ENCODE assay signal across 16 cellular contexts in genomic region chr5:163165277-163165676, GRCh38.
"Had no signal": no experiment of that assay in that cellular context is flagged by ENCODE, and none has a peak within 500 bp of the region (broad histone marks: within the 10 kb centered on the region; RNA-seq: fewer than 3 reads in every experiment).

No MANE protein-coding gene starts in this region.

- H3K27me3 ChIP-seq: foreskin keratinocyte, sigmoid colon had no signal

- ATAC-seq: foreskin keratinocyte; left lobe of liver; naive thymus-derived CD4-positive, alpha-beta T cell had no signal

- H3K27ac Mint-ChIP-seq: endodermal cell; naive thymus-derived CD4-positive, alpha-beta T cell had no signal

- H3K36me3 ChIP-seq: sigmoid colon had no signal

- H3K27ac ChIP-seq: coronary artery, foreskin keratinocyte, sigmoid colon, skin epidermis had no signal

- H3K4me3 Mint-ChIP-seq: endodermal cell; naive thymus-derived CD4-positive, alpha-beta T cell had no signal

- H3K27me3 Mint-ChIP-seq: naive thymus-derived CD4-positive, alpha-beta T cell had no signal

- H3K4me1 Mint-ChIP-seq: endodermal cell; naive thymus-derived CD4-positive, alpha-beta T cell had no signal

- DNase-seq: effector CD4-positive, alpha-beta T cell; endodermal cell; erythroblast; foreskin keratinocyte; head of caudate nucleus; hypothalamus; kidney glomerular epithelial cell; mammary epithelial cell; naive thymus-derived CD4-positive, alpha-beta T cell; sigmoid colon; stimulated activated CD4-positive, alpha-beta T cell treated with anti-CD3 and anti-CD28 coated beads, Interleukin-2, amount 100 ng/mL, for 24 hours; stimulated activated naive CD4-positive, alpha-beta T cell treated with Interleukin-2 at 50 U/mL for 16 hours; trophoblast cell had no signal

- H3K4me3 ChIP-seq: coronary artery, sigmoid colon, skin epidermis had no signal

- H3K4me1 ChIP-seq: foreskin keratinocyte, sigmoid colon had no signal
